8 cellular contexts compared by ENCODE assay signal in genomic region chr7:95794917-95795515, GRCh38. TPM values are rescaled to one million over a fixed set of nuclear protein-coding genes. Genes with fewer than 3 reads are reported as not detected.
A peak's percentile ranks its signal among the peaks of the same experiment; 100 is the strongest.
DNase-seq lines count a peak whose midpoint lies in the region; ATAC-seq and TF ChIP-seq lines count a peak whose summit lies in the region.

No MANE protein-coding gene starts in this region.

- no peak for ATAC-seq in GM21528 (IDR thresholded peaks at IDR 0.05; ENCODE audit: low FRiP score, unreplicated experiment)
- no peak for ATAC-seq in GM21390 (IDR thresholded peaks at IDR 0.05; ENCODE audit: unreplicated experiment)

- H3K9me2 ChIP-seq in hepatocyte (replicated peaks; ENCODE audit: insufficient read depth): no peaks in the 10 kb centered on the region

- H3K36me3 Mint-ChIP-seq in HFFc6 (ENCODE audit: low read depth): no peaks in the 10 kb centered on the region

- peak; percentile 15 for DNase-seq in Daoy (ENCODE audit: low read depth)
- DNase-seq in HFFc6: no peak
- peak; percentile 80 for DNase-seq in OCI-M1 (lab: John Stamatoyannopoulos, UW)
- DNase-seq in hepatocyte (ENCODE audit: low spot score): peak; percentile 31
- no peak for DNase-seq in DMS114 treated with DMSO at 0.1 percent for 48 hours (lab: John Stamatoyannopoulos, UW; ENCODE audit: unreplicated experiment)
- DNase-seq in sigmoid colon: no peak

- H3K9me3 ChIP-seq in hepatocyte (ENCODE audit: low read depth): no peaks in the 10 kb centered on the region
- no peaks in the 10 kb centered on the region for H3K9me3 ChIP-seq in sigmoid colon

- H3K27me3 Mint-ChIP-seq in HFFc6 (ENCODE audit: insufficient read depth): no peaks in the 10 kb centered on the region; the same call in 1 of the 2 replicates

- no peak overlapping the region for H3K4me3 Mint-ChIP-seq in HFFc6

- H3K27ac Mint-ChIP-seq in HFFc6: no peak overlapping the region

- H3K4me3 ChIP-seq in hepatocyte (no peak overlapping the region), sigmoid colon (no peak overlapping the region)

- H3K4me2 ChIP-seq in hepatocyte: no peak overlapping the region

- no peaks in the 10 kb centered on the region for H3K4me1 ChIP-seq in hepatocyte (ENCODE audit: insufficient read depth)
- peaks cover 0 to 6% (median 0%) of the 10 kb centered on the region in 4 donors for H3K4me1 ChIP-seq in sigmoid colon

- H3K79me2 ChIP-seq in hepatocyte: no peaks in the 10 kb centered on the region

- intact Hi-C loops in sigmoid colon (cut with DNase I): no loop called here

- H3K4me1 Mint-ChIP-seq in HFFc6 (ENCODE audit: low read depth): no peaks in the 10 kb centered on the region

- peak; percentile 62 for TF ChIP-seq CTCF in HFFc6 (IDR thresholded peaks at IDR 0.05)
- TF ChIP-seq CTCF in hepatocyte (IDR thresholded peaks at IDR 0.05; ENCODE audit: poor library complexity): peak; percentile 34
- TF ChIP-seq CTCF in sigmoid colon (IDR thresholded peaks at IDR 0.05): peak in 1 of 4 experiments; percentile 8

- H4K20me1 ChIP-seq in hepatocyte (ENCODE audit: insufficient read depth, poor library complexity, severe bottlenecking): no peaks in the 10 kb centered on the region

- 77% methylated on average over 3 of the region's 3 CpGs for WGBS in hepatocyte (ENCODE audit: low lambda C conversion rate, missing lambda C conversion rate)
- 55 to 79% methylated on average over 3 of the region's 3 CpGs for WGBS in sigmoid colon, 2 donors

- peaks cover 18% of the 10 kb centered on the region for H3K9me3 Mint-ChIP-seq in HFFc6

- H3K27ac ChIP-seq in hepatocyte (no peak overlapping the region), sigmoid colon (no peak overlapping the region)

- no peak for TF ChIP-seq EP300 in sigmoid colon (IDR thresholded peaks at IDR 0.05)

- H3K36me3 ChIP-seq in hepatocyte (replicated peaks; ENCODE audit: insufficient read depth, low read depth) (no peaks in the 10 kb centered on the region), sigmoid colon (no peaks in the 10 kb centered on the region)

- H3K27me3 ChIP-seq in hepatocyte: no peaks in the 10 kb centered on the region
- no peaks in the 10 kb centered on the region for H3K27me3 ChIP-seq in sigmoid colon

- TF ChIP-seq POLR2A in sigmoid colon (IDR thresholded peaks at IDR 0.05): no peak

- H2AFZ ChIP-seq in hepatocyte: no peak overlapping the region

RNA-seq across cellular contexts. Expression of gene DYNC1I1, which starts 22.7 kb away (rescaled TPM):
- total RNA-seq in Daoy (2014; rRNA removed; shearing (Covaris generic)): 5.0 and 8.4 TPM in 2 replicates
- under 1 TPM in 5 of 6 experiments, not detected in 1; 0.08 to 0.34 (median 0.14) TPM for total RNA-seq in HFFc6 (2021; fragmentation: NEBNext Ultra II Directional; extraction: Animal tissue kit (Norgen Biotek cat#: 25700))
- 2.5 and 4.6 TPM in 2 replicates for total RNA-seq in hepatocyte
- 3.7 and 5.6 TPM in 2 replicates for polyA plus RNA-seq in hepatocyte
- total RNA-seq in sigmoid colon: 10 to 100 TPM; 37.8 to 65.2 (median 56.6) TPM
- 1 to 10 TPM in 1 of 3 donors, under 1 TPM in 1, not detected in 1; 0.92 to 1.2 TPM for polyA plus RNA-seq in sigmoid colon

Comparison
In these comparisons a context has a peak if more than half of its experiments do, and no peak if none do; other contexts are left out.
1. DNase-seq: peak in Daoy (single experiment), OCI-M1 (single experiment) and hepatocyte (single experiment); none in HFFc6 (single experiment), DMS114 treated with DMSO at 0.1 percent for 48 hours (single experiment) and sigmoid colon (single experiment).